27 cellular contexts compared by ENCODE assay signal in the genomic region with DNA sequence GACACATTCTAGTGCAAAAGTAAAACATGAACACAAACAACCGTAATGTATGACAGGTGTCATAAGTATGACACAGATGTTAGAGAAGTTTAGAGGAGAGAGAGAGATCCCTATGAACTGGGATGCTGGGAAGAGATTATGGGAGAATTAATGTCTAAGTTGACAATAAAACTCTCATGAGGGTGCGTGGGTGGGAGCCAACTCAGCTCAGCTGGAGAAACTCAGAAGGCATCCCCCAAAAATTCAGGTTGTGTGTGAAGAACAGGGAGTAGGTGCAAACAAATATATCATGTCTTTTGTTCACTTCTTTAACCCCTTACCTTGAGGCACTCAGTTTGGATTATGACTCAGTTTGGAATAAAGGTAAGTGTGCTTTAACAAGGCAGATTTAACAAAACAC.
DNase-seq lines count a peak whose midpoint lies in the region; ATAC-seq, FAIRE-seq and TF ChIP-seq lines count a peak whose summit lies in the region.
"Had no signal": no experiment of that assay in that cellular context is flagged by ENCODE, and none has a peak within 500 bp of the region (broad histone marks: within the 10 kb centered on the region; RNA-seq: fewer than 3 reads in every experiment).

No MANE protein-coding gene starts in this region.

- no peaks in the 10 kb centered on the region for H3K4me1 ChIP-seq in pancreas
- H3K4me1 ChIP-seq: BE2C, SJCRH30 had no signal

- no peak overlapping the region for H3K27ac ChIP-seq in pancreas
- H3K27ac ChIP-seq: 22Rv1, GM23248, PC-9, SJCRH30 had no signal

- H3K36me3 Mint-ChIP-seq in activated CD4-positive, alpha-beta T cell treated with anti-CD3 and anti-CD28 coated beads for 36 hours (ENCODE audit: low read depth): peaks cover 46% of the 10 kb centered on the region
- peaks cover 32% of the 10 kb centered on the region for H3K36me3 Mint-ChIP-seq in activated naive CD8-positive, alpha-beta T cell
- peaks cover 59% of the 10 kb centered on the region for H3K36me3 Mint-ChIP-seq in activated naive CD8-positive, alpha-beta T cell treated with anti-CD3 and anti-CD28 coated beads for 36 hours
- peaks cover 32% of the 10 kb centered on the region for H3K36me3 Mint-ChIP-seq in activated naive CD8-positive, alpha-beta T cell treated with anti-CD3 and anti-CD28 coated beads, Interleukin-2, amount 50 U/mL, for 24 hours (ENCODE audit: low read depth)
- H3K36me3 Mint-ChIP-seq: CD14-positive monocyte had no signal

- CTCF ChIA-PET in activated CD4-positive, alpha-beta T cell treated with anti-CD3 and anti-CD28 coated beads for 36 hours (lab: Charles Lee): interaction anchor here (1.6 to 9.6 kb wide), 2 partner anchors 10 to 14 kb away, joined by 3 to 94 read pairs; no protein-coding TSS in a partner anchor

- H3K36me3 ChIP-seq in pancreas: no peaks in the 10 kb centered on the region
- H3K36me3 ChIP-seq: BE2C, SJCRH30 had no signal

- FAIRE-seq in pancreas (lab: Jason Lieb, UNC): no peak
- FAIRE-seq: K562 had no signal

- POLR2A ChIA-PET in activated CD4-positive, alpha-beta T cell treated with anti-CD3 and anti-CD28 coated beads for 36 hours (lab: Charles Lee): no interaction called here

- intact Hi-C loops in activated CD4-positive, alpha-beta T cell treated with anti-CD3 and anti-CD28 coated beads for 36 hours (cut with DNase I, micrococcal nuclease): no loop called here
- intact Hi-C loops in pancreas (cut with DNase I): no loop called here

- H3K4me3 ChIP-seq in pancreas: no peak overlapping the region
- H3K4me3 ChIP-seq: GM23248, K562, PC-9, SJCRH30 had no signal

- H3K9me3 Mint-ChIP-seq in activated CD4-positive, alpha-beta T cell treated with anti-CD3 and anti-CD28 coated beads for 36 hours (ENCODE audit: low read depth): peaks cover 10% of the 10 kb centered on the region
- peaks cover 5% of the 10 kb centered on the region for H3K9me3 Mint-ChIP-seq in activated naive CD8-positive, alpha-beta T cell (ENCODE audit: low read depth)
- H3K9me3 Mint-ChIP-seq in activated naive CD8-positive, alpha-beta T cell treated with anti-CD3 and anti-CD28 coated beads for 36 hours: peaks cover 14% of the 10 kb centered on the region
- peaks cover 9% of the 10 kb centered on the region for H3K9me3 Mint-ChIP-seq in activated naive CD8-positive, alpha-beta T cell treated with anti-CD3 and anti-CD28 coated beads, Interleukin-2, amount 50 U/mL, for 24 hours

- ATAC-seq in activated CD4-positive, alpha-beta T cell treated with anti-CD3 and anti-CD28 coated beads for 36 hours: no peak
- no peak for ATAC-seq in activated naive CD8-positive, alpha-beta T cell treated with anti-CD3 and anti-CD28 coated beads, Interleukin-2, amount 50 U/mL, for 24 hours
- no peak for ATAC-seq in HG03039 (IDR thresholded peaks at IDR 0.05; ENCODE audit: unreplicated experiment)
- ATAC-seq in pancreas: no peak
- ATAC-seq: K562, Right ventricle myocardium inferior had no signal

- peaks cover 85% of the 10 kb centered on the region for H3K4me1 Mint-ChIP-seq in activated CD4-positive, alpha-beta T cell treated with anti-CD3 and anti-CD28 coated beads for 36 hours
- peaks cover 82% of the 10 kb centered on the region for H3K4me1 Mint-ChIP-seq in activated naive CD8-positive, alpha-beta T cell (ENCODE audit: low read depth)
- peaks cover 60% of the 10 kb centered on the region for H3K4me1 Mint-ChIP-seq in activated naive CD8-positive, alpha-beta T cell treated with anti-CD3 and anti-CD28 coated beads for 36 hours
- H3K4me1 Mint-ChIP-seq in activated naive CD8-positive, alpha-beta T cell treated with anti-CD3 and anti-CD28 coated beads, Interleukin-2, amount 50 U/mL, for 24 hours: peaks cover 67% of the 10 kb centered on the region
- H3K4me1 Mint-ChIP-seq: CD14-positive monocyte had no signal

- no peak overlapping the region for H3K4me3 Mint-ChIP-seq in activated CD4-positive, alpha-beta T cell treated with anti-CD3 and anti-CD28 coated beads for 36 hours
- peak overlapping the region; percentile 48 for H3K4me3 Mint-ChIP-seq in activated naive CD8-positive, alpha-beta T cell
- H3K4me3 Mint-ChIP-seq in activated naive CD8-positive, alpha-beta T cell treated with anti-CD3 and anti-CD28 coated beads for 36 hours: no peak overlapping the region
- H3K4me3 Mint-ChIP-seq in activated naive CD8-positive, alpha-beta T cell treated with anti-CD3 and anti-CD28 coated beads, Interleukin-2, amount 50 U/mL, for 24 hours: no peak overlapping the region
- H3K4me3 Mint-ChIP-seq: CD14-positive monocyte had no signal

- no peak for TF ChIP-seq CTCF in pancreas (IDR thresholded peaks at IDR 0.05)

- no peaks in the 10 kb centered on the region for H3K27me3 ChIP-seq in pancreas
- H3K27me3 ChIP-seq: BE2C, SJCRH30 had no signal

- WGBS in pancreas, 2 donors: 93 to 97% methylated on average over 2 of the region's 2 CpGs

- no peaks in the 10 kb centered on the region for H3K27me3 Mint-ChIP-seq in activated CD4-positive, alpha-beta T cell treated with anti-CD3 and anti-CD28 coated beads for 36 hours
- no peaks in the 10 kb centered on the region for H3K27me3 Mint-ChIP-seq in activated naive CD8-positive, alpha-beta T cell
- H3K27me3 Mint-ChIP-seq in activated naive CD8-positive, alpha-beta T cell treated with anti-CD3 and anti-CD28 coated beads for 36 hours: no peaks in the 10 kb centered on the region
- H3K27me3 Mint-ChIP-seq in activated naive CD8-positive, alpha-beta T cell treated with anti-CD3 and anti-CD28 coated beads, Interleukin-2, amount 50 U/mL, for 24 hours: no peaks in the 10 kb centered on the region

- DNase-seq in activated CD4-positive, alpha-beta T cell treated with anti-CD3 and anti-CD28 coated beads for 36 hours: no peak
- DNase-seq in activated CD4-positive, alpha-beta T cell treated with anti-CD3 and anti-CD28 coated beads for 4 hours: no peak
- DNase-seq in activated naive CD8-positive, alpha-beta T cell treated with anti-CD3 and anti-CD28 coated beads for 36 hours: no peak
- DNase-seq in activated naive CD8-positive, alpha-beta T cell treated with anti-CD3 and anti-CD28 coated beads, Interleukin-2, amount 50 U/mL, for 24 hours: no peak
- DNase-seq in OCI-M1 (lab: John Stamatoyannopoulos, UW) (no peak), pancreas (no peak)
- DNase-seq: ACHN; BE2C; DMS53; GM23248; H7; MV-4-11; NCI-H1436 treated with DMSO at 0.1 percent for 48 hours; NCI-H187 treated with DMSO at 0.1 percent for 48 hours; NCI-H2171 treated with DMSO at 0.1 percent for 48 hours; NCI-H345; NCI-H510A treated with DMSO at 0.1 percent for 48 hours; NCI-H774; NK-92 treated with Interleukin-12 subunit alpha and Interleukin-12 subunit beta, amount 100 ng/mL, for 24 hours; PC-9 had no signal

- H3K27ac Mint-ChIP-seq in activated CD4-positive, alpha-beta T cell treated with anti-CD3 and anti-CD28 coated beads for 36 hours: peak overlapping the region; percentile 68
- H3K27ac Mint-ChIP-seq in activated naive CD8-positive, alpha-beta T cell: peak overlapping the region; percentile 90
- no peak overlapping the region for H3K27ac Mint-ChIP-seq in activated naive CD8-positive, alpha-beta T cell treated with anti-CD3 and anti-CD28 coated beads for 36 hours
- H3K27ac Mint-ChIP-seq in activated naive CD8-positive, alpha-beta T cell treated with anti-CD3 and anti-CD28 coated beads, Interleukin-2, amount 50 U/mL, for 24 hours: peak overlapping the region; percentile 1
- H3K27ac Mint-ChIP-seq: CD14-positive monocyte had no signal

- no peaks in the 10 kb centered on the region for H3K9me3 ChIP-seq in pancreas
- H3K9me3 ChIP-seq: BE2C, SJCRH30 had no signal
